In genomic region chr6:147972436-147972835, GRCh38 we compare ENCODE assay signal across 23 cellular contexts.
"Had no signal": no experiment of that assay in that cellular context is flagged by ENCODE, and none has a peak within 500 bp of the region (broad histone marks: within the 10 kb centered on the region; RNA-seq: fewer than 3 reads in every experiment).

No MANE protein-coding gene starts in this region.

- DNase-seq: cerebellar nuclear complex; cortex of kidney; foreskin melanocyte; glutamatergic neuron; heart right ventricle; hippocampal formation; left cardiac atrium; left lung; lower lobe of right lung; naive B cell; nucleus accumbens; right cardiac atrium; stimulated activated CD4-positive, alpha-beta T cell treated with anti-CD3 and anti-CD28 coated beads, Interleukin-12 subunit alpha, Interleukin-12 subunit beta, amount 100 ng/mL, for 4 hours; stimulated activated CD4-positive, alpha-beta T cell treated with anti-CD3 and anti-CD28 coated beads, Interleukin-1b, Interleukin-23, amount 100 ng/mL, for 48 hours; stimulated activated CD4-positive, alpha-beta T cell treated with anti-CD3 and anti-CD28 coated beads, Interleukin-4, amount 100 ng/mL, for 1 hour; stimulated activated CD8-positive, alpha-beta memory T cell treated with anti-CD3 and anti-CD28 coated beads, Interleukin-4, amount 100 ng/mL, for 48 hours; stimulated activated naive CD4-positive, alpha-beta T cell; stimulated activated naive CD8-positive, alpha-beta T cell treated with anti-CD3 and anti-CD28 coated beads, Interleukin-15, amount 100 ng/mL, for 72 hours; trophoblast cell had no signal

- H3K27me3 ChIP-seq: heart right ventricle, left lung, suprapubic skin, vagina had no signal

- H3K4me3 ChIP-seq: heart right ventricle, left lung, lower lobe of right lung, prostate gland, smooth muscle cell, suprapubic skin, vagina had no signal

- H3K4me1 ChIP-seq: heart right ventricle, left lung, lower lobe of right lung, prostate gland, vagina had no signal

- H3K9me3 ChIP-seq: left lung, lower lobe of right lung, prostate gland, suprapubic skin, vagina had no signal

- H3K4me2 ChIP-seq: smooth muscle cell had no signal

- H3K36me3 ChIP-seq: heart right ventricle, left lung, lower lobe of right lung, prostate gland, suprapubic skin, vagina had no signal

- H3K27ac ChIP-seq: heart right ventricle, left lung, lower lobe of right lung, prostate gland, suprapubic skin, vagina had no signal

- ATAC-seq: heart right ventricle; left lung; lower lobe of right lung; stimulated activated naive CD8-positive, alpha-beta T cell treated with anti-CD3 and anti-CD28 coated beads, Interleukin-15, amount 100 ng/mL, for 72 hours had no signal
